11 cellular contexts compared by ENCODE assay signal in genomic region chr1:50419192-50419906, GRCh38. TPM values are rescaled to one million over a fixed set of nuclear protein-coding genes. Genes with fewer than 3 reads are reported as not detected.
A peak's percentile ranks its signal among the peaks of the same experiment; 100 is the strongest.
DNase-seq lines count a peak whose midpoint lies in the region; ATAC-seq and TF ChIP-seq lines count a peak whose summit lies in the region.
"Had no signal": no experiment of that assay in that cellular context is flagged by ENCODE, and none has a peak within 500 bp of the region (broad histone marks: within the 10 kb centered on the region; RNA-seq: fewer than 3 reads in every experiment).

No MANE protein-coding gene starts in this region.

- no peak for ATAC-seq in CD4-positive, CD25-positive, alpha-beta regulatory T cell (ENCODE audit: low read depth in 2 of 2)
- no peak for ATAC-seq in HG02571 (IDR thresholded peaks at IDR 0.05; ENCODE audit: unreplicated experiment)

- no peak overlapping the region for H3K27ac ChIP-seq in CD4-positive, CD25-positive, alpha-beta regulatory T cell (ENCODE audit: insufficient read depth, low read length, poor library complexity, severe bottlenecking)
- no peak overlapping the region for H3K27ac ChIP-seq in coronary artery

- H3K4me3 ChIP-seq in CD4-positive, CD25-positive, alpha-beta regulatory T cell (ENCODE audit: low read depth, low read length) = no peak overlapping the region
- peak overlapping the region; percentile 61 for H3K4me3 ChIP-seq in coronary artery

- peaks cover 0 to 54% (median 32%) of the 10 kb centered on the region in 4 donors for H3K4me1 Mint-ChIP-seq in CD4-positive, CD25-positive, alpha-beta regulatory T cell
- peaks cover 37% of the 10 kb centered on the region for H3K4me1 Mint-ChIP-seq in nephron progenitor cell

- H3K4me3 Mint-ChIP-seq in CD4-positive, CD25-positive, alpha-beta regulatory T cell = peak overlapping the region; percentile 50 to 80 (median 55)
- H3K4me3 Mint-ChIP-seq in nephron progenitor cell = peak overlapping the region; percentile 4

- H3K4me1 ChIP-seq in CD4-positive, CD25-positive, alpha-beta regulatory T cell (ENCODE audit: control insufficient read depth, insufficient read depth, low read length, poor library complexity, severe bottlenecking) = peaks cover 30% of the 10 kb centered on the region

- peaks cover 0 to 6% (median under 1%) of the 10 kb centered on the region in 7 donors for H3K9me3 Mint-ChIP-seq in CD4-positive, CD25-positive, alpha-beta regulatory T cell
- H3K9me3 Mint-ChIP-seq in nephron progenitor cell = peaks cover 9% of the 10 kb centered on the region
- H3K9me3 Mint-ChIP-seq: dendritic cell treated with granulocyte-macrophage colony-stimulating factor and Interleukin-4, amounts not matched to agents 40 ng/mL and 50 ng/mL, for 4 days had no signal

- in situ Hi-C loops in KBM-7 (cut with MboI; ENCODE audit: low pct_unique_long_range_greater_than_20kb, low sequenced_read_pairs) = no loop called here

- peaks cover 84% of the 10 kb centered on the region for H3K27me3 Mint-ChIP-seq in CD4-positive, CD25-positive, alpha-beta regulatory T cell
- peaks cover 97% of the 10 kb centered on the region for H3K27me3 Mint-ChIP-seq in nephron progenitor cell (ENCODE audit: low read depth, poor library complexity)

- H3K36me3 ChIP-seq in CD4-positive, CD25-positive, alpha-beta regulatory T cell (ENCODE audit: control insufficient read depth, insufficient read depth, low read length) = no peaks in the 10 kb centered on the region

- TF ChIP-seq CTCF in coronary artery (IDR thresholded peaks at IDR 0.05) = no peak
- TF ChIP-seq CTCF in nephron progenitor cell (IDR thresholded peaks at IDR 0.05) = peak; percentile 18

- H3K9me3 ChIP-seq in CD4-positive, CD25-positive, alpha-beta regulatory T cell (ENCODE audit: control insufficient read depth in 2 of 2, low read length in 2 of 2) = no peaks in the 10 kb centered on the region

- H3K36me3 Mint-ChIP-seq in CD4-positive, CD25-positive, alpha-beta regulatory T cell = no peaks in the 10 kb centered on the region
- no peaks in the 10 kb centered on the region for H3K36me3 Mint-ChIP-seq in nephron progenitor cell (ENCODE audit: low read depth)

- no peak for DNase-seq in CD4-positive, CD25-positive, alpha-beta regulatory T cell
- DNase-seq in HK-2 (ENCODE audit: unreplicated experiment) (peak; percentile 26), coronary artery (ENCODE audit: low spot score) (no peak), nephron progenitor cell (peak; percentile 45), KBM-7 (no peak), cerebellum (ENCODE audit: low spot score) (no peak)
- DNase-seq in stimulated activated CD4-positive, alpha-beta T cell treated with anti-CD3 and anti-CD28 coated beads, Interleukin-4, amount 100 ng/mL, for 1 hour = no peak
- DNase-seq: NCI-H345; stimulated activated CD4-positive, alpha-beta T cell treated with anti-CD3 and anti-CD28 coated beads, Interleukin-4, amount 100 ng/mL, for 24 hours had no signal

- H3K27ac Mint-ChIP-seq in CD4-positive, CD25-positive, alpha-beta regulatory T cell = no peak overlapping the region
- no peak overlapping the region for H3K27ac Mint-ChIP-seq in nephron progenitor cell
- H3K27ac Mint-ChIP-seq: dendritic cell treated with granulocyte-macrophage colony-stimulating factor and Interleukin-4, amounts not matched to agents 40 ng/mL and 50 ng/mL, for 4 days had no signal

- H3K27me3 ChIP-seq in CD4-positive, CD25-positive, alpha-beta regulatory T cell (ENCODE audit: control insufficient read depth, insufficient read depth, low read length) = peaks cover 22% of the 10 kb centered on the region

RNA-seq across cellular contexts. Expression of gene DMRTA2, which starts 3.9 kb away (rescaled TPM):
- total RNA-seq in CD4-positive, CD25-positive, alpha-beta regulatory T cell = not detected
- not detected for polyA plus RNA-seq in CD4-positive, CD25-positive, alpha-beta regulatory T cell
- total RNA-seq in cerebellum = not detected

Comparison
In these comparisons a context has a peak if more than half of its experiments do, and no peak if none do; other contexts are left out.
1. DNase-seq: peak in HK-2 (single experiment) and nephron progenitor cell (single experiment); none in CD4-positive, CD25-positive, alpha-beta regulatory T cell (0 of 3), coronary artery (single experiment), KBM-7 (single experiment), stimulated activated CD4-positive, alpha-beta T cell treated with anti-CD3 and anti-CD28 coated beads, Interleukin-4, amount 100 ng/mL, for 1 hour (single experiment) and cerebellum (single experiment).